In the genomic region with DNA sequence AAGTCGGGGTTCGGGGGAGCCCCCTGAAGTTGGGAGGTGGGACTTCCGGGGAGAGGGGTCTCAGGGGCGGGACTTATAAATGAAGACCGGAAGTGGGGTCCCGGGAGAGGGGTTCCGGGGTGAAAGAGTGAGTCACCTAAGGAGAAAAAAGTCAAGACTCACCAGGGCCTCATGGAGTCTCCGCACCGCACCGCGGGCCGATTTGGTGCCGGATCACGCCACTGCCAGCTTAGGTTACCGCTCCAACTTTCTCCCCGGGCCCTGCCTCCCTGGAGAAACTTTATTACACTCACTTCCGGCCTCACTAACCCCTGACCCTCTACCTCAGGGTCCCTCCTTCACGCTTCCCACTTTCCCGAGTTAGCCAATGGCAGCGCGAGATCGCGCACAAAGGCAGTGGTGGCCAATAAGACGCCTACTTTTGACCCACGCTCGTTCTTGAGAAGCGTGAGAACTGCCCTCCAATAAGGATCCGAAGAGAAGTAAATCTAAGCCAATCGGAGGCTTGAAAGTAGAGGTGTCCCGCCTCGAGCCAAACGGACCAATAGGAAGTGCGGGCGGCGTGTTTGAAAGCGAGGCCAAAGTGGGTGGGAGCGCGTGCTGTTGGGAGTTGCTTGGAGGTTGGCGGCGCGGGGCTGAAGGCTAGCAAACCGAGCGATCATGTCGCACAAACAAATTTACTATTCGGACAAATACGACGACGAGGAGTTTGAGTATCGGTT, we compare ENCODE assay signal across 1 cellular context.
TF ChIP-seq lines count a peak whose summit lies in the region.

A gene (plus strand): TSS at position 596 of the 722 bp plus-strand sequence. CDS start 65 bp downstream, at position 661.

TF ChIP-seq in K562, 482 proteins besides CTCF, POLR2A, EP300 and RAD21 (continued from another document):
- TF ChIP-seq FOS (IDR thresholded peaks at IDR 0.05; ENCODE audit: extremely low read depth, insufficient read length) (peak; percentile 97), FOXK2 (conservative IDR thresholded peaks at IDR 0.05 in 1 of 2, IDR thresholded peaks at IDR 0.05 in 1 of 2; ENCODE audit: low read depth in 2 of 2) (peak; percentile 90; a peak in 1 of 4 replicates), SETDB1 (IDR thresholded peaks at IDR 0.05; ENCODE audit: low read length) (no peak), MTA3 (IDR thresholded peaks at IDR 0.05; ENCODE audit: borderline replicate concordance) (peak; percentile 73; the same call in 1 of the 2 replicates), SMAD4 (CRISPR knock-in tag; conservative IDR thresholded peaks at IDR 0.05) (0 out of 2 replicates have a peak, but pooled peaks have one; percentile 46), DMBX1 (CRISPR knock-in tag; IDR thresholded peaks at IDR 0.05; ENCODE audit: borderline replicate concordance) (peak; percentile 66; the same call in 1 of the 2 replicates), LCOR (CRISPR knock-in tag; IDR thresholded peaks at IDR 0.05) (peak; percentile 94; the same call in 1 of the 2 replicates), JUND (IDR thresholded peaks at IDR 0.05; ENCODE audit: borderline replicate concordance, low read depth, low read length) (peak; percentile 68), JUND (tag; IDR thresholded peaks at IDR 0.05; ENCODE audit: borderline replicate concordance, low read depth, low read length) (no peak), CHD1 (IDR thresholded peaks at IDR 0.05; ENCODE audit: low read length) (peak; percentile 86), TEAD4 (IDR thresholded peaks at IDR 0.05; ENCODE audit: low read length) (peak; percentile 50; the same call in 1 of the 2 replicates), TEAD4 (CRISPR knock-in tag; IDR thresholded peaks at IDR 0.05; ENCODE audit: borderline replicate concordance) (no peak), TBP (optimal IDR thresholded peaks at IDR 0.05; ENCODE audit: low read depth, low read length) (peak; percentile 18), POLR3A (IDR thresholded peaks at IDR 0.05; ENCODE audit: borderline replicate concordance, extremely low read depth, insufficient read depth, insufficient read length) (no peak), KAT2B (IDR thresholded peaks at IDR 0.05; ENCODE audit: low read depth, low read length) (no peak), MYC (IDR thresholded peaks at IDR 0.05; ENCODE audit: low read depth, low read length) (peak; percentile 95), MYC (CRISPR knock-in tag; IDR thresholded peaks at IDR 0.05; ENCODE audit: borderline replicate concordance, low read depth) (0 out of 2 replicates have a peak, but pooled peaks have one; percentile 72), ZBTB8A (IDR thresholded peaks at IDR 0.05; ENCODE audit: partially characterized antibody) (no peak), TFAM (CRISPR knock-in tag; conservative IDR thresholded peaks at IDR 0.05) (no peak), MCM5 (IDR thresholded peaks at IDR 0.05; ENCODE audit: low read depth) (no peak), TEAD2 (tag; IDR thresholded peaks at IDR 0.05) (no peak), POLR2H (tag; IDR thresholded peaks at IDR 0.05; ENCODE audit: low read depth) (peak; percentile 90), DPF2 (IDR thresholded peaks at IDR 0.05) (peak; percentile 51; the same call in 1 of the 2 replicates), ELF4 (CRISPR knock-in tag; IDR thresholded peaks at IDR 0.05) (0 out of 2 replicates have a peak, but pooled peaks have one; percentile 34), FOXJ2 (tag; IDR thresholded peaks at IDR 0.05) (no peak), YY1 (IDR thresholded peaks at IDR 0.05; ENCODE audit: borderline replicate concordance in 1 of 3, control insufficient read depth in 1 of 3, extremely low read depth in 1 of 3, insufficient read depth in 3 of 3, insufficient read length in 1 of 3, insufficient replicate concordance in 2 of 3, low read depth in 1 of 3, low read length in 2 of 3) (peak in 1 of 3 experiments; percentile 52), U2AF1 (optimal IDR thresholded peaks at IDR 0.05; ENCODE audit: low read depth, low read length) (no peak), ZNF696 (CRISPR knock-in tag; conservative IDR thresholded peaks at IDR 0.05) (no peak), HNRNPLL (IDR thresholded peaks at IDR 0.05; ENCODE audit: low read depth, low read length, poor library complexity, severe bottlenecking) (no peak), NFYB (IDR thresholded peaks at IDR 0.05; ENCODE audit: extremely low read depth, insufficient read length) (peak; percentile 92), CBX3 (IDR thresholded peaks at IDR 0.05; ENCODE audit: borderline replicate concordance in 1 of 2, low read length in 2 of 2) (no peak; a peak in 2 of 3 replicates), ZFP36 (IDR thresholded peaks at IDR 0.05; ENCODE audit: low read depth, low read length, partially characterized antibody) (no peak), TAF9B (IDR thresholded peaks at IDR 0.05; ENCODE audit: partially characterized antibody) (peak; percentile 20)
- TF ChIP-seq, protein P1, sequence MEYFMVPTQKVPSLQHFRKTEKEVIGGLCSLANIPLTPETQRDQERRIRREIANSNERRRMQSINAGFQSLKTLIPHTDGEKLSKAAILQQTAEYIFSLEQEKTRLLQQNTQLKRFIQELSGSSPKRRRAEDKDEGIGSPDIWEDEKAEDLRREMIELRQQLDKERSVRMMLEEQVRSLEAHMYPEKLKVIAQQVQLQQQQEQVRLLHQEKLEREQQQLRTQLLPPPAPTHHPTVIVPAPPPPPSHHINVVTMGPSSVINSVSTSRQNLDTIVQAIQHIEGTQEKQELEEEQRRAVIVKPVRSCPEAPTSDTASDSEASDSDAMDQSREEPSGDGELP (CRISPR knock-in tag; IDR thresholded peaks at IDR 0.05; ENCODE audit: borderline replicate concordance), result peak; percentile 82; the same call in 1 of the 2 replicates
- TF ChIP-seq, protein P2, sequence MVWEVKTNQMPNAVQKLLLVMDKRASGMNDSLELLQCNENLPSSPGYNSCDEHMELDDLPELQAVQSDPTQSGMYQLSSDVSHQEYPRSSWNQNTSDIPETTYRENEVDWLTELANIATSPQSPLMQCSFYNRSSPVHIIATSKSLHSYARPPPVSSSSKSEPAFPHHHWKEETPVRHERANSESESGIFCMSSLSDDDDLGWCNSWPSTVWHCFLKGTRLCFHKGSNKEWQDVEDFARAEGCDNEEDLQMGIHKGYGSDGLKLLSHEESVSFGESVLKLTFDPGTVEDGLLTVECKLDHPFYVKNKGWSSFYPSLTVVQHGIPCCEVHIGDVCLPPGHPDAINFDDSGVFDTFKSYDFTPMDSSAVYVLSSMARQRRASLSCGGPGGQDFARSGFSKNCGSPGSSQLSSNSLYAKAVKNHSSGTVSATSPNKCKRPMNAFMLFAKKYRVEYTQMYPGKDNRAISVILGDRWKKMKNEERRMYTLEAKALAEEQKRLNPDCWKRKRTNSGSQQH (CRISPR knock-in tag; IDR thresholded peaks at IDR 0.05), result peak; percentile 88
- TF ChIP-seq, protein P3, sequence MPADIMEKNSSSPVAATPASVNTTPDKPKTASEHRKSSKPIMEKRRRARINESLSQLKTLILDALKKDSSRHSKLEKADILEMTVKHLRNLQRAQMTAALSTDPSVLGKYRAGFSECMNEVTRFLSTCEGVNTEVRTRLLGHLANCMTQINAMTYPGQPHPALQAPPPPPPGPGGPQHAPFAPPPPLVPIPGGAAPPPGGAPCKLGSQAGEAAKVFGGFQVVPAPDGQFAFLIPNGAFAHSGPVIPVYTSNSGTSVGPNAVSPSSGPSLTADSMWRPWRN (IDR thresholded peaks at IDR 0.05; ENCODE audit: low read depth), result peak; percentile 4
- TF ChIP-seq, protein P4, sequence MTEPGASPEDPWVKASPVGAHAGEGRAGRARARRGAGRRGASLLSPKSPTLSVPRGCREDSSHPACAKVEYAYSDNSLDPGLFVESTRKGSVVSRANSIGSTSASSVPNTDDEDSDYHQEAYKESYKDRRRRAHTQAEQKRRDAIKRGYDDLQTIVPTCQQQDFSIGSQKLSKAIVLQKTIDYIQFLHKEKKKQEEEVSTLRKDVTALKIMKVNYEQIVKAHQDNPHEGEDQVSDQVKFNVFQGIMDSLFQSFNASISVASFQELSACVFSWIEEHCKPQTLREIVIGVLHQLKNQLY (CRISPR knock-in tag; conservative IDR thresholded peaks at IDR 0.05), result no peak; a peak in 1 of 4 replicates
- TF ChIP-seq, protein P5, sequence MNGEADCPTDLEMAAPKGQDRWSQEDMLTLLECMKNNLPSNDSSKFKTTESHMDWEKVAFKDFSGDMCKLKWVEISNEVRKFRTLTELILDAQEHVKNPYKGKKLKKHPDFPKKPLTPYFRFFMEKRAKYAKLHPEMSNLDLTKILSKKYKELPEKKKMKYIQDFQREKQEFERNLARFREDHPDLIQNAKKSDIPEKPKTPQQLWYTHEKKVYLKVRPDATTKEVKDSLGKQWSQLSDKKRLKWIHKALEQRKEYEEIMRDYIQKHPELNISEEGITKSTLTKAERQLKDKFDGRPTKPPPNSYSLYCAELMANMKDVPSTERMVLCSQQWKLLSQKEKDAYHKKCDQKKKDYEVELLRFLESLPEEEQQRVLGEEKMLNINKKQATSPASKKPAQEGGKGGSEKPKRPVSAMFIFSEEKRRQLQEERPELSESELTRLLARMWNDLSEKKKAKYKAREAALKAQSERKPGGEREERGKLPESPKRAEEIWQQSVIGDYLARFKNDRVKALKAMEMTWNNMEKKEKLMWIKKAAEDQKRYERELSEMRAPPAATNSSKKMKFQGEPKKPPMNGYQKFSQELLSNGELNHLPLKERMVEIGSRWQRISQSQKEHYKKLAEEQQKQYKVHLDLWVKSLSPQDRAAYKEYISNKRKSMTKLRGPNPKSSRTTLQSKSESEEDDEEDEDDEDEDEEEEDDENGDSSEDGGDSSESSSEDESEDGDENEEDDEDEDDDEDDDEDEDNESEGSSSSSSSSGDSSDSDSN (IDR thresholded peaks at IDR 0.05; ENCODE audit: borderline replicate concordance in 1 of 2, low read depth in 2 of 2, low read length in 2 of 2), result no peak
- TF ChIP-seq, protein P6, sequence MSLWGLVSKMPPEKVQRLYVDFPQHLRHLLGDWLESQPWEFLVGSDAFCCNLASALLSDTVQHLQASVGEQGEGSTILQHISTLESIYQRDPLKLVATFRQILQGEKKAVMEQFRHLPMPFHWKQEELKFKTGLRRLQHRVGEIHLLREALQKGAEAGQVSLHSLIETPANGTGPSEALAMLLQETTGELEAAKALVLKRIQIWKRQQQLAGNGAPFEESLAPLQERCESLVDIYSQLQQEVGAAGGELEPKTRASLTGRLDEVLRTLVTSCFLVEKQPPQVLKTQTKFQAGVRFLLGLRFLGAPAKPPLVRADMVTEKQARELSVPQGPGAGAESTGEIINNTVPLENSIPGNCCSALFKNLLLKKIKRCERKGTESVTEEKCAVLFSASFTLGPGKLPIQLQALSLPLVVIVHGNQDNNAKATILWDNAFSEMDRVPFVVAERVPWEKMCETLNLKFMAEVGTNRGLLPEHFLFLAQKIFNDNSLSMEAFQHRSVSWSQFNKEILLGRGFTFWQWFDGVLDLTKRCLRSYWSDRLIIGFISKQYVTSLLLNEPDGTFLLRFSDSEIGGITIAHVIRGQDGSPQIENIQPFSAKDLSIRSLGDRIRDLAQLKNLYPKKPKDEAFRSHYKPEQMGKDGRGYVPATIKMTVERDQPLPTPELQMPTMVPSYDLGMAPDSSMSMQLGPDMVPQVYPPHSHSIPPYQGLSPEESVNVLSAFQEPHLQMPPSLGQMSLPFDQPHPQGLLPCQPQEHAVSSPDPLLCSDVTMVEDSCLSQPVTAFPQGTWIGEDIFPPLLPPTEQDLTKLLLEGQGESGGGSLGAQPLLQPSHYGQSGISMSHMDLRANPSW (CRISPR knock-in tag; IDR thresholded peaks at IDR 0.05), result no peak
- TF ChIP-seq, protein P7, sequence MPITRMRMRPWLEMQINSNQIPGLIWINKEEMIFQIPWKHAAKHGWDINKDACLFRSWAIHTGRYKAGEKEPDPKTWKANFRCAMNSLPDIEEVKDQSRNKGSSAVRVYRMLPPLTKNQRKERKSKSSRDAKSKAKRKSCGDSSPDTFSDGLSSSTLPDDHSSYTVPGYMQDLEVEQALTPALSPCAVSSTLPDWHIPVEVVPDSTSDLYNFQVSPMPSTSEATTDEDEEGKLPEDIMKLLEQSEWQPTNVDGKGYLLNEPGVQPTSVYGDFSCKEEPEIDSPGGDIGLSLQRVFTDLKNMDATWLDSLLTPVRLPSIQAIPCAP (CRISPR knock-in tag; IDR thresholded peaks at IDR 0.05; ENCODE audit: borderline replicate concordance), result peak; percentile 70; the same call in 1 of the 2 replicates
- TF ChIP-seq, protein P8, sequence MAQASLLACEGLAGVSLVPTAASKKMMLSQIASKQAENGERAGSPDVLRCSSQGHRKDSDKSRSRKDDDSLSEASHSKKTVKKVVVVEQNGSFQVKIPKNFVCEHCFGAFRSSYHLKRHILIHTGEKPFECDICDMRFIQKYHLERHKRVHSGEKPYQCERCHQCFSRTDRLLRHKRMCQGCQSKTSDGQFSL (CRISPR knock-in tag; IDR thresholded peaks at IDR 0.05), result peak; percentile 41; the same call in 1 of the 2 replicates
- TF ChIP-seq, protein P8 (tag; IDR thresholded peaks at IDR 0.05), result no peak
